Comparison of ENCODE assay signal across 1 cellular context in the genomic region with DNA sequence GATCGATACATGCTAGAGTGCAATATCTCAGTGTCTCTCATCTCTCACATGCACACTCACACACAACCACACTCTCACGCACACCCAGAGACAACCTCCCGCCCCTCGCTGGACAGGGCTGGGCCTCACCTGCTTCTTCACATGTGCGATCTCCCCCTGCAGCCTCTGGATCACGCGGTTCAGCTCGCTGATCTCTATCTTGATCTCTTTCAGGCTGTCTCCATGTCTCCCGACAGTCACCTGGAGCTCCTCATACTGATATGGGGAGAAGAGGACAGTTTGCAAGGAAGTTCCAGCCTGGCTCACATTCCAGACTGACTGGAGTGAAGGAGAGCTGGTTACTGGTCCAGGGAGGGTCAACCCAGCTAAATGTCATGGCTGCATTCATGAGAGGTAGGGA.
TF ChIP-seq lines count a peak whose summit lies in the region.

No MANE protein-coding gene starts in this region.

TF ChIP-seq in H1, 55 proteins besides CTCF, POLR2A, EP300 and RAD21:
- TF ChIP-seq KDM4A (IDR thresholded peaks at IDR 0.05; ENCODE audit: low read depth, low read length, severe bottlenecking): no peak
- no peak for TF ChIP-seq CBX5 (IDR thresholded peaks at IDR 0.05; ENCODE audit: low read depth, low read length)
- no peak for TF ChIP-seq TCF12 (IDR thresholded peaks at IDR 0.05; ENCODE audit: low read depth, low read length)
- TF ChIP-seq BRCA1 (IDR thresholded peaks at IDR 0.05; ENCODE audit: low read depth, low read length): no peak
- TF ChIP-seq, protein P1, sequence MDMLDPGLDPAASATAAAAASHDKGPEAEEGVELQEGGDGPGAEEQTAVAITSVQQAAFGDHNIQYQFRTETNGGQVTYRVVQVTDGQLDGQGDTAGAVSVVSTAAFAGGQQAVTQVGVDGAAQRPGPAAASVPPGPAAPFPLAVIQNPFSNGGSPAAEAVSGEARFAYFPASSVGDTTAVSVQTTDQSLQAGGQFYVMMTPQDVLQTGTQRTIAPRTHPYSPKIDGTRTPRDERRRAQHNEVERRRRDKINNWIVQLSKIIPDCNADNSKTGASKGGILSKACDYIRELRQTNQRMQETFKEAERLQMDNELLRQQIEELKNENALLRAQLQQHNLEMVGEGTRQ (IDR thresholded peaks at IDR 0.05; ENCODE audit: low read length): no peak
- no peak for TF ChIP-seq YY1 (IDR thresholded peaks at IDR 0.05; ENCODE audit: low read depth, low read length)
- TF ChIP-seq HDAC6 (IDR thresholded peaks at IDR 0.05; ENCODE audit: low read depth, low read length): no peak
- no peak for TF ChIP-seq ZNF274 (IDR thresholded peaks at IDR 0.05; ENCODE audit: borderline replicate concordance, extremely low read depth, low read length)
- no peak for TF ChIP-seq CBX8 (IDR thresholded peaks at IDR 0.05; ENCODE audit: borderline replicate concordance, low read depth, low read length)
- TF ChIP-seq JUND (IDR thresholded peaks at IDR 0.05; ENCODE audit: low read length): no peak
- no peak for TF ChIP-seq GTF2F1 (IDR thresholded peaks at IDR 0.05; ENCODE audit: borderline replicate concordance, low read depth, low read length)
- no peak for TF ChIP-seq CREB1 (IDR thresholded peaks at IDR 0.05)
- TF ChIP-seq, protein P2, sequence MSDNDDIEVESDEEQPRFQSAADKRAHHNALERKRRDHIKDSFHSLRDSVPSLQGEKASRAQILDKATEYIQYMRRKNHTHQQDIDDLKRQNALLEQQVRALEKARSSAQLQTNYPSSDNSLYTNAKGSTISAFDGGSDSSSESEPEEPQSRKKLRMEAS (IDR thresholded peaks at IDR 0.05): no peak
- no peak for TF ChIP-seq RNF2 (IDR thresholded peaks at IDR 0.05; ENCODE audit: borderline replicate concordance, low read depth, low read length, missing control alignments, poor library complexity, severe bottlenecking)
- TF ChIP-seq TBP (IDR thresholded peaks at IDR 0.05; ENCODE audit: low read depth, low read length): no peak
- TF ChIP-seq TAF1 (IDR thresholded peaks at IDR 0.05; ENCODE audit: low read depth, low read length): no peak
- TF ChIP-seq EGR1 (IDR thresholded peaks at IDR 0.05; ENCODE audit: borderline replicate concordance, low read depth, low read length): no peak
- TF ChIP-seq, protein P3, sequence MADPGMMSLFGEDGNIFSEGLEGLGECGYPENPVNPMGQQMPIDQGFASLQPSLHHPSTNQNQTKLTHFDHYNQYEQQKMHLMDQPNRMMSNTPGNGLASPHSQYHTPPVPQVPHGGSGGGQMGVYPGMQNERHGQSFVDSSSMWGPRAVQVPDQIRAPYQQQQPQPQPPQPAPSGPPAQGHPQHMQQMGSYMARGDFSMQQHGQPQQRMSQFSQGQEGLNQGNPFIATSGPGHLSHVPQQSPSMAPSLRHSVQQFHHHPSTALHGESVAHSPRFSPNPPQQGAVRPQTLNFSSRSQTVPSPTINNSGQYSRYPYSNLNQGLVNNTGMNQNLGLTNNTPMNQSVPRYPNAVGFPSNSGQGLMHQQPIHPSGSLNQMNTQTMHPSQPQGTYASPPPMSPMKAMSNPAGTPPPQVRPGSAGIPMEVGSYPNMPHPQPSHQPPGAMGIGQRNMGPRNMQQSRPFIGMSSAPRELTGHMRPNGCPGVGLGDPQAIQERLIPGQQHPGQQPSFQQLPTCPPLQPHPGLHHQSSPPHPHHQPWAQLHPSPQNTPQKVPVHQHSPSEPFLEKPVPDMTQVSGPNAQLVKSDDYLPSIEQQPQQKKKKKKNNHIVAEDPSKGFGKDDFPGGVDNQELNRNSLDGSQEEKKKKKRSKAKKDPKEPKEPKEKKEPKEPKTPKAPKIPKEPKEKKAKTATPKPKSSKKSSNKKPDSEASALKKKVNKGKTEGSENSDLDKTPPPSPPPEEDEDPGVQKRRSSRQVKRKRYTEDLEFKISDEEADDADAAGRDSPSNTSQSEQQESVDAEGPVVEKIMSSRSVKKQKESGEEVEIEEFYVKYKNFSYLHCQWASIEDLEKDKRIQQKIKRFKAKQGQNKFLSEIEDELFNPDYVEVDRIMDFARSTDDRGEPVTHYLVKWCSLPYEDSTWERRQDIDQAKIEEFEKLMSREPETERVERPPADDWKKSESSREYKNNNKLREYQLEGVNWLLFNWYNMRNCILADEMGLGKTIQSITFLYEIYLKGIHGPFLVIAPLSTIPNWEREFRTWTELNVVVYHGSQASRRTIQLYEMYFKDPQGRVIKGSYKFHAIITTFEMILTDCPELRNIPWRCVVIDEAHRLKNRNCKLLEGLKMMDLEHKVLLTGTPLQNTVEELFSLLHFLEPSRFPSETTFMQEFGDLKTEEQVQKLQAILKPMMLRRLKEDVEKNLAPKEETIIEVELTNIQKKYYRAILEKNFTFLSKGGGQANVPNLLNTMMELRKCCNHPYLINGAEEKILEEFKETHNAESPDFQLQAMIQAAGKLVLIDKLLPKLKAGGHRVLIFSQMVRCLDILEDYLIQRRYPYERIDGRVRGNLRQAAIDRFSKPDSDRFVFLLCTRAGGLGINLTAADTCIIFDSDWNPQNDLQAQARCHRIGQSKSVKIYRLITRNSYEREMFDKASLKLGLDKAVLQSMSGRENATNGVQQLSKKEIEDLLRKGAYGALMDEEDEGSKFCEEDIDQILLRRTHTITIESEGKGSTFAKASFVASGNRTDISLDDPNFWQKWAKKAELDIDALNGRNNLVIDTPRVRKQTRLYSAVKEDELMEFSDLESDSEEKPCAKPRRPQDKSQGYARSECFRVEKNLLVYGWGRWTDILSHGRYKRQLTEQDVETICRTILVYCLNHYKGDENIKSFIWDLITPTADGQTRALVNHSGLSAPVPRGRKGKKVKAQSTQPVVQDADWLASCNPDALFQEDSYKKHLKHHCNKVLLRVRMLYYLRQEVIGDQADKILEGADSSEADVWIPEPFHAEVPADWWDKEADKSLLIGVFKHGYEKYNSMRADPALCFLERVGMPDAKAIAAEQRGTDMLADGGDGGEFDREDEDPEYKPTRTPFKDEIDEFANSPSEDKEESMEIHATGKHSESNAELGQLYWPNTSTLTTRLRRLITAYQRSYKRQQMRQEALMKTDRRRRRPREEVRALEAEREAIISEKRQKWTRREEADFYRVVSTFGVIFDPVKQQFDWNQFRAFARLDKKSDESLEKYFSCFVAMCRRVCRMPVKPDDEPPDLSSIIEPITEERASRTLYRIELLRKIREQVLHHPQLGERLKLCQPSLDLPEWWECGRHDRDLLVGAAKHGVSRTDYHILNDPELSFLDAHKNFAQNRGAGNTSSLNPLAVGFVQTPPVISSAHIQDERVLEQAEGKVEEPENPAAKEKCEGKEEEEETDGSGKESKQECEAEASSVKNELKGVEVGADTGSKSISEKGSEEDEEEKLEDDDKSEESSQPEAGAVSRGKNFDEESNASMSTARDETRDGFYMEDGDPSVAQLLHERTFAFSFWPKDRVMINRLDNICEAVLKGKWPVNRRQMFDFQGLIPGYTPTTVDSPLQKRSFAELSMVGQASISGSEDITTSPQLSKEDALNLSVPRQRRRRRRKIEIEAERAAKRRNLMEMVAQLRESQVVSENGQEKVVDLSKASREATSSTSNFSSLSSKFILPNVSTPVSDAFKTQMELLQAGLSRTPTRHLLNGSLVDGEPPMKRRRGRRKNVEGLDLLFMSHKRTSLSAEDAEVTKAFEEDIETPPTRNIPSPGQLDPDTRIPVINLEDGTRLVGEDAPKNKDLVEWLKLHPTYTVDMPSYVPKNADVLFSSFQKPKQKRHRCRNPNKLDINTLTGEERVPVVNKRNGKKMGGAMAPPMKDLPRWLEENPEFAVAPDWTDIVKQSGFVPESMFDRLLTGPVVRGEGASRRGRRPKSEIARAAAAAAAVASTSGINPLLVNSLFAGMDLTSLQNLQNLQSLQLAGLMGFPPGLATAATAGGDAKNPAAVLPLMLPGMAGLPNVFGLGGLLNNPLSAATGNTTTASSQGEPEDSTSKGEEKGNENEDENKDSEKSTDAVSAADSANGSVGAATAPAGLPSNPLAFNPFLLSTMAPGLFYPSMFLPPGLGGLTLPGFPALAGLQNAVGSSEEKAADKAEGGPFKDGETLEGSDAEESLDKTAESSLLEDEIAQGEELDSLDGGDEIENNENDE (IDR thresholded peaks at IDR 0.05; ENCODE audit: insufficient replicate concordance, low read length): no peak
- no peak for TF ChIP-seq SP1 (IDR thresholded peaks at IDR 0.05; ENCODE audit: low read depth, low read length)
